In the genomic region with DNA sequence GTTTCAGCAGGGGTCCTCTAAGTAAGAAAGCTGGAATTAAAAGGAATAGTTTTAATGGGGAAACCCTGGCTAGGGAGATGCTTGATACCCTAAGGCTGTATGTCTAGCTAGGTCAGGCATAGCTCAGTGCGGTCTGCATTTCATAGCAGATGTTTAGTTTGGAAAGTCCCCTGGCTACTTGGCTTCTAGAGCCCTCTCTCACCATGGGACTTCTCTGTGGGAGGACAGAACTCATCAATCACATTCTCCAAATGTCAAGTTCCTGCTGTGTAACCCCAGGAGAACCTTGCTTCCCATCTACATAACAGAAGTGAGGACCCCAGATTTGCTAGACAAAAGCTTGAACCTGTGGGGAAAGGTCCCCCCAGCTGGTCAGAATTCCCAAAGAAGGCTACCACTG, we compare ENCODE assay signal across 18 cellular contexts. TPM values are rescaled to one million over a fixed set of nuclear protein-coding genes. Genes with fewer than 3 reads are reported as not detected.
DNase-seq lines count a peak whose midpoint lies in the region; ATAC-seq and TF ChIP-seq lines count a peak whose summit lies in the region.
"Had no signal": no experiment of that assay in that cellular context is flagged by ENCODE, and none has a peak within 500 bp of the region (broad histone marks: within the 10 kb centered on the region; RNA-seq: fewer than 3 reads in every experiment).

No MANE protein-coding gene starts in this region.

- ATAC-seq in foreskin keratinocyte, result peak; percentile 32
- ATAC-seq: heart right ventricle had no signal

- peaks cover 20% of the 10 kb centered on the region for H3K4me1 Mint-ChIP-seq in activated T-helper 1 cell treated with anti-CD3 and anti-CD28 coated beads, Interleukin-12 subunit alpha, Interleukin-12 subunit beta, Interleukin-2, Interleukin-4 antibody, amounts not matched to agents 30 ng/mL and 10 ng/mL and 1 ng/mL, durations not matched to agents 14 hours and 24 hours and 36 hours (ENCODE audit: low read depth)

- H3K4me1 ChIP-seq in foreskin keratinocyte, result no peaks in the 10 kb centered on the region

- no peak overlapping the region for H3K4me3 Mint-ChIP-seq in activated T-helper 1 cell treated with anti-CD3 and anti-CD28 coated beads, Interleukin-12 subunit alpha, Interleukin-12 subunit beta, Interleukin-2, Interleukin-4 antibody, amounts not matched to agents 30 ng/mL and 10 ng/mL and 1 ng/mL, durations not matched to agents 14 hours and 24 hours and 36 hours
- H3K4me3 Mint-ChIP-seq: activated naive CD4-positive, alpha-beta T cell treated with anti-CD3 and anti-CD28 coated beads for 36 hours; CD8-positive, alpha-beta memory T cell had no signal

- H3K9me3 Mint-ChIP-seq in activated T-helper 1 cell treated with anti-CD3 and anti-CD28 coated beads, Interleukin-12 subunit alpha, Interleukin-12 subunit beta, Interleukin-2, Interleukin-4 antibody, amounts not matched to agents 30 ng/mL and 10 ng/mL and 1 ng/mL, durations not matched to agents 14 hours and 24 hours and 36 hours, result no peaks in the 10 kb centered on the region
- H3K9me3 Mint-ChIP-seq: activated naive CD4-positive, alpha-beta T cell treated with anti-CD3 and anti-CD28 coated beads for 36 hours; CD8-positive, alpha-beta memory T cell had no signal

- intact Hi-C loops in activated T-helper 1 cell treated with anti-CD3 and anti-CD28 coated beads, Interleukin-12 subunit alpha, Interleukin-12 subunit beta, Interleukin-2, Interleukin-4 antibody, amounts not matched to agents 30 ng/mL and 10 ng/mL and 1 ng/mL, durations not matched to agents 14 hours and 24 hours and 36 hours (cut with micrococcal nuclease), result no loop called here

- H3K27ac ChIP-seq in foreskin keratinocyte, result no peak overlapping the region
- H3K27ac ChIP-seq in caudate nucleus (ENCODE audit: low read depth, low read length), result no peak overlapping the region
- H3K27ac ChIP-seq: 22Rv1, heart right ventricle, neutrophil had no signal

- H3K27ac Mint-ChIP-seq in activated T-helper 1 cell treated with anti-CD3 and anti-CD28 coated beads, Interleukin-12 subunit alpha, Interleukin-12 subunit beta, Interleukin-2, Interleukin-4 antibody, amounts not matched to agents 30 ng/mL and 10 ng/mL and 1 ng/mL, durations not matched to agents 14 hours and 24 hours and 36 hours, result no peak overlapping the region
- H3K27ac Mint-ChIP-seq: activated naive CD4-positive, alpha-beta T cell treated with anti-CD3 and anti-CD28 coated beads for 36 hours had no signal

- peaks cover 3% of the 10 kb centered on the region for H3K27me3 Mint-ChIP-seq in activated T-helper 1 cell treated with anti-CD3 and anti-CD28 coated beads, Interleukin-12 subunit alpha, Interleukin-12 subunit beta, Interleukin-2, Interleukin-4 antibody, amounts not matched to agents 30 ng/mL and 10 ng/mL and 1 ng/mL, durations not matched to agents 14 hours and 24 hours and 36 hours (ENCODE audit: insufficient read depth)

- no peaks in the 10 kb centered on the region for H3K27me3 ChIP-seq in foreskin keratinocyte
- H3K27me3 ChIP-seq: heart right ventricle, neutrophil had no signal

- DNase-seq in NCI-H146 (lab: John Stamatoyannopoulos, UW) (peak; percentile 16), NCI-H146 treated with DMSO at 0.1 percent for 48 hours (lab: John Stamatoyannopoulos, UW; ENCODE audit: unreplicated experiment) (no peak), NCI-H69 (lab: John Stamatoyannopoulos, UW) (peak; percentile 89), foreskin keratinocyte (no peak), caudate nucleus (lab: John Stamatoyannopoulos, UW) (no peak), Ammon's horn (ENCODE audit: low spot score) (no peak)
- no peak for DNase-seq in activated T-helper 1 cell treated with anti-CD3 and anti-CD28 coated beads, Interleukin-12 subunit alpha, Interleukin-12 subunit beta, Interleukin-2, Interleukin-4 antibody, amounts not matched to agents 30 ng/mL and 10 ng/mL and 1 ng/mL, durations not matched to agents 14 hours and 24 hours and 36 hours (ENCODE audit: low spot score)
- DNase-seq in activated CD4-positive, alpha-beta T cell treated with anti-CD3 and anti-CD28 coated beads, Interleukin-2, amount 50 U/mL, for 48 hours, result no peak
- DNase-seq: activated naive CD4-positive, alpha-beta T cell treated with anti-CD3 and anti-CD28 coated beads for 36 hours; CD8-positive, alpha-beta memory T cell; GDM1; heart right ventricle; NCI-H1930; SIG-M5; small intestine; substantia nigra had no signal

- H3K36me3 Mint-ChIP-seq in activated T-helper 1 cell treated with anti-CD3 and anti-CD28 coated beads, Interleukin-12 subunit alpha, Interleukin-12 subunit beta, Interleukin-2, Interleukin-4 antibody, amounts not matched to agents 30 ng/mL and 10 ng/mL and 1 ng/mL, durations not matched to agents 14 hours and 24 hours and 36 hours (ENCODE audit: low read depth), result no peaks in the 10 kb centered on the region
- H3K36me3 Mint-ChIP-seq: CD8-positive, alpha-beta memory T cell had no signal

- no peak for TF ChIP-seq CTCF in foreskin keratinocyte (conservative IDR thresholded peaks at IDR 0.05)

RNA-seq across cellular contexts. Expression of gene ANXA4, which starts 24.0 kb away (rescaled TPM):
- 46.2 and 53.4 TPM in 2 replicates for total RNA-seq in foreskin keratinocyte
- 91.1 and 95.1 TPM in 2 replicates for polyA plus RNA-seq in foreskin keratinocyte
- total RNA-seq in activated T-helper 1 cell treated with anti-CD3 and anti-CD28 coated beads, Interleukin-12 subunit alpha, Interleukin-12 subunit beta, Interleukin-2, Interleukin-4 antibody, amounts not matched to agents 30 ng/mL and 10 ng/mL and 1 ng/mL, durations not matched to agents 14 hours and 24 hours and 36 hours, result 36.2 and 38.0 TPM in 2 replicates

Comparison
In these comparisons a context has a peak if more than half of its experiments do, and no peak if none do; other contexts are left out.
1. DNase-seq: peak in NCI-H146 (single experiment) and NCI-H69 (single experiment); none in NCI-H146 treated with DMSO at 0.1 percent for 48 hours (single experiment), foreskin keratinocyte (0 of 2), activated T-helper 1 cell treated with anti-CD3 and anti-CD28 coated beads, Interleukin-12 subunit alpha, Interleukin-12 subunit beta, Interleukin-2, Interleukin-4 antibody, amounts not matched to agents 30 ng/mL and 10 ng/mL and 1 ng/mL, durations not matched to agents 14 hours and 24 hours and 36 hours (single experiment), caudate nucleus (0 of 61), Ammon's horn (single experiment) and activated CD4-positive, alpha-beta T cell treated with anti-CD3 and anti-CD28 coated beads, Interleukin-2, amount 50 U/mL, for 48 hours (0 of 2).